In genomic region chr3:123416173-123416572, GRCh38 we compare ENCODE assay signal across 28 cellular contexts. TPM values are rescaled to one million over a fixed set of nuclear protein-coding genes. Genes with fewer than 3 reads are reported as not detected.
DNase-seq lines count a peak whose midpoint lies in the region; ATAC-seq, FAIRE-seq and TF ChIP-seq lines count a peak whose summit lies in the region.
"Had no signal": no experiment of that assay in that cellular context is flagged by ENCODE, and none has a peak within 500 bp of the region (broad histone marks: within the 10 kb centered on the region; RNA-seq: fewer than 3 reads in every experiment).

No MANE protein-coding gene starts in this region.

- POLR2A ChIA-PET in HepG2 (lab: Yijun Ruan, JAX) = no interaction called here

- TF ChIP-seq CTCF in liver (IDR thresholded peaks at IDR 0.05; ENCODE audit: low read depth, low read length, missing input control) (no peak), HepG2 (CRISPR knock-in tag; IDR thresholded peaks at IDR 0.05) (no peak)

- no peaks in the 10 kb centered on the region for H3K27me3 Mint-ChIP-seq in activated T-helper 2 cell treated with anti-CD3 and anti-CD28 coated beads, Interferon-gamma antibody, Interleukin-2, Interleukin-4, amounts not matched to agents 10 μg/mL and 5 μg/mL and 100 μg/mL, durations not matched to agents 14 hours and 24 hours and 36 hours (ENCODE audit: low read depth)
- H3K27me3 Mint-ChIP-seq: activated CD4-positive, alpha-beta memory T cell treated with anti-CD3 and anti-CD28 coated beads, Interleukin-2, amount 10 ng/mL, durations not matched to agents 7 days and 5 days; stimulated activated naive CD8-positive, alpha-beta T cell treated with anti-CD3 and anti-CD28 coated beads, Interleukin-15, amount 100 ng/mL, for 72 hours had no signal

- no peak for ATAC-seq in HepG2
- ATAC-seq in HG02973 (IDR thresholded peaks at IDR 0.05; ENCODE audit: unreplicated experiment) = no peak
- no peak for ATAC-seq in HG03354 (IDR thresholded peaks at IDR 0.05; ENCODE audit: poor library complexity, severe bottlenecking, unreplicated experiment)
- ATAC-seq: CD8-positive, alpha-beta T cell; GM23338; naive thymus-derived CD4-positive, alpha-beta T cell; stimulated activated naive CD8-positive, alpha-beta T cell treated with anti-CD3 and anti-CD28 coated beads, Interleukin-15, amount 100 ng/mL, for 72 hours had no signal

- TF ChIP-seq RAD21 in liver (IDR thresholded peaks at IDR 0.05) (no peak), HepG2 (CRISPR knock-in tag; IDR thresholded peaks at IDR 0.05) (no peak)

- peaks cover 0 to 9% (median 6%) of the 10 kb centered on the region in 4 donors for H3K4me1 ChIP-seq in liver (ENCODE audit: control insufficient read depth in 4 of 4, insufficient read depth in 4 of 4, low read length in 3 of 4)
- no peaks in the 10 kb centered on the region for H3K4me1 ChIP-seq in HepG2 (ENCODE audit: insufficient read depth, low read length)
- peaks cover 9 to 45% of the 10 kb centered on the region in 2 donors for H3K4me1 ChIP-seq in muscle layer of duodenum (ENCODE audit: control insufficient read depth in 1 of 2, insufficient read depth in 2 of 2, low read length in 2 of 2)
- peaks cover 98% of the 10 kb centered on the region for H3K4me1 ChIP-seq in stomach smooth muscle (ENCODE audit: control insufficient read depth, insufficient read depth, low read length)
- H3K4me1 ChIP-seq: SJCRH30 had no signal

- no peaks in the 10 kb centered on the region for H3K9me3 Mint-ChIP-seq in activated T-helper 2 cell treated with anti-CD3 and anti-CD28 coated beads, Interferon-gamma antibody, Interleukin-2, Interleukin-4, amounts not matched to agents 10 μg/mL and 5 μg/mL and 100 μg/mL, durations not matched to agents 14 hours and 24 hours and 36 hours
- H3K9me3 Mint-ChIP-seq: activated CD4-positive, alpha-beta memory T cell treated with anti-CD3 and anti-CD28 coated beads, Interleukin-2, amount 10 ng/mL, durations not matched to agents 7 days and 5 days; CD8-positive, alpha-beta T cell; GM23338; naive thymus-derived CD4-positive, alpha-beta T cell; stimulated activated naive CD8-positive, alpha-beta T cell treated with anti-CD3 and anti-CD28 coated beads, Interleukin-15, amount 100 ng/mL, for 72 hours had no signal

- in situ Hi-C loops in HepG2 (cut with HindIII; ENCODE audit: extremely low pct_ligation_motif_present, low pct_unique_long_range_greater_than_20kb) = no loop called here

- CTCF ChIA-PET in HepG2 (lab: Yijun Ruan, JAX; ENCODE audit: low intra/inter-chr PET ratio, low total read pairs) = no interaction called here

- no peak overlapping the region for H2AFZ ChIP-seq in HepG2 (ENCODE audit: low read length)
- H2AFZ ChIP-seq: GM23338 had no signal

- no peak for TF ChIP-seq POLR2A in HepG2 (IDR thresholded peaks at IDR 0.05; ENCODE audit: insufficient read depth in 1 of 2, low read depth in 2 of 2, low read length in 2 of 2)

- no TSS peak for BruUV-seq in HepG2 (replicated peaks; lab: Mats Ljungman, UMichigan)

- H3K27ac ChIP-seq in liver (ENCODE audit: low read depth in 1 of 2, low read length in 2 of 2) = peak overlapping the region; percentile 25 to 34
- no peak overlapping the region for H3K27ac ChIP-seq in HepG2 (ENCODE audit: extremely low read length, insufficient read depth, low read length)
- peak overlapping the region; percentile 85 for H3K27ac ChIP-seq in muscle layer of duodenum (ENCODE audit: low read length)
- peak overlapping the region; percentile 93 for H3K27ac ChIP-seq in stomach smooth muscle (ENCODE audit: low read length)
- H3K27ac ChIP-seq: SJCRH30 had no signal

- H3K79me2 ChIP-seq in HepG2 (ENCODE audit: insufficient read depth, low read length) = no peaks in the 10 kb centered on the region

- no peak overlapping the region for H3K4me3 Mint-ChIP-seq in activated T-helper 2 cell treated with anti-CD3 and anti-CD28 coated beads, Interferon-gamma antibody, Interleukin-2, Interleukin-4, amounts not matched to agents 10 μg/mL and 5 μg/mL and 100 μg/mL, durations not matched to agents 14 hours and 24 hours and 36 hours (ENCODE audit: low read depth)
- H3K4me3 Mint-ChIP-seq: activated CD4-positive, alpha-beta memory T cell treated with anti-CD3 and anti-CD28 coated beads, Interleukin-2, amount 10 ng/mL, durations not matched to agents 7 days and 5 days; CD8-positive, alpha-beta T cell; GM23338; naive thymus-derived CD4-positive, alpha-beta T cell; stimulated activated naive CD8-positive, alpha-beta T cell treated with anti-CD3 and anti-CD28 coated beads, Interleukin-15, amount 100 ng/mL, for 72 hours had no signal

- no peaks in the 10 kb centered on the region for H3K36me3 ChIP-seq in liver (ENCODE audit: control insufficient read depth in 4 of 4, insufficient read depth in 3 of 4, low read depth in 1 of 4, low read length in 3 of 4)
- no peaks in the 10 kb centered on the region for H3K36me3 ChIP-seq in HepG2 (replicated peaks in 1 of 2; ENCODE audit: control insufficient read depth in 1 of 2, insufficient read depth in 2 of 2, low read length in 2 of 2)
- no peaks in the 10 kb centered on the region for H3K36me3 ChIP-seq in muscle layer of duodenum (ENCODE audit: control insufficient read depth in 1 of 2, insufficient read depth in 2 of 2, low read length in 2 of 2)
- H3K36me3 ChIP-seq in stomach smooth muscle (ENCODE audit: control insufficient read depth in 2 of 2, insufficient read depth in 2 of 2, low read length in 2 of 2) = no peaks in the 10 kb centered on the region
- H3K36me3 ChIP-seq: SJCRH30 had no signal

- TF ChIP-seq EP300 in HepG2 (IDR thresholded peaks at IDR 0.05; ENCODE audit: low read depth in 2 of 2, low read length in 2 of 2) = no peak
- no peak for TF ChIP-seq EP300 in HepG2 (CRISPR knock-in tag; IDR thresholded peaks at IDR 0.05; ENCODE audit: borderline replicate concordance)

- DNase-seq in HepG2 (ENCODE audit: low spot score) (no peak), SIG-M5 treated with dmso at 0.1 percent for 504 hours (lab: John Stamatoyannopoulos, UW; ENCODE audit: unreplicated experiment) (no peak)
- DNase-seq in activated T-helper 2 cell treated with anti-CD3 and anti-CD28 coated beads, Interferon-gamma antibody, Interleukin-2, Interleukin-4, amounts not matched to agents 10 μg/mL and 5 μg/mL and 100 μg/mL, durations not matched to agents 14 hours and 24 hours and 36 hours (ENCODE audit: low spot score) = no peak
- DNase-seq: activated CD4-positive, alpha-beta memory T cell treated with anti-CD3 and anti-CD28 coated beads, Interleukin-2, amount 10 ng/mL, durations not matched to agents 7 days and 5 days; activated CD4-positive, alpha-beta T cell treated with anti-CD3 and anti-CD28 coated beads for 1 hour; activated CD8-positive, alpha-beta memory T cell treated with anti-CD3 and anti-CD28 coated beads, Interleukin-2, amount 50 U/mL, for 4 hours; activated naive CD4-positive, alpha-beta T cell treated with Interleukin-2 at 50 U/mL for 16 hours; CD8-positive, alpha-beta T cell; cerebellar nuclear complex; DMS 273 treated with DMSO at 0.1 percent for 48 hours; IMR-90; naive thymus-derived CD4-positive, alpha-beta T cell; NCI-H146; NCI-H2107; NCI-H345; NCI-H748 treated with DMSO at 0.1 percent for 48 hours; occipital lobe; SJCRH30; stimulated activated CD8-positive, alpha-beta memory T cell treated with anti-CD3 and anti-CD28 coated beads, Interleukin-4, amount 100 ng/mL, for 48 hours; stimulated activated naive CD8-positive, alpha-beta T cell treated with anti-CD3 and anti-CD28 coated beads, Interleukin-15, amount 100 ng/mL, for 72 hours; SW 1271 had no signal

- H4K20me1 ChIP-seq in HepG2 (ENCODE audit: insufficient read depth, low read length) = no peaks in the 10 kb centered on the region

- H3K4me1 Mint-ChIP-seq in activated T-helper 2 cell treated with anti-CD3 and anti-CD28 coated beads, Interferon-gamma antibody, Interleukin-2, Interleukin-4, amounts not matched to agents 10 μg/mL and 5 μg/mL and 100 μg/mL, durations not matched to agents 14 hours and 24 hours and 36 hours (ENCODE audit: low read depth) = no peaks in the 10 kb centered on the region
- H3K4me1 Mint-ChIP-seq: activated CD4-positive, alpha-beta memory T cell treated with anti-CD3 and anti-CD28 coated beads, Interleukin-2, amount 10 ng/mL, durations not matched to agents 7 days and 5 days; naive thymus-derived CD4-positive, alpha-beta T cell; stimulated activated naive CD8-positive, alpha-beta T cell treated with anti-CD3 and anti-CD28 coated beads, Interleukin-15, amount 100 ng/mL, for 72 hours had no signal

- intact Hi-C loops in HepG2 (cut with micrococcal nuclease; ENCODE audit: unreplicated experiment) = no loop called here
- intact Hi-C loops in activated T-helper 2 cell treated with anti-CD3 and anti-CD28 coated beads, Interferon-gamma antibody, Interleukin-2, Interleukin-4, amounts not matched to agents 10 μg/mL and 5 μg/mL and 100 μg/mL, durations not matched to agents 14 hours and 24 hours and 36 hours (cut with micrococcal nuclease) = no loop called here

- WGBS in liver = 82% methylated on average over 4 of the region's 4 CpGs
- 16% methylated on average over 3 of the region's 4 CpGs for WGBS in HepG2 (ENCODE audit: low lambda C conversion rate)

- H3K4me3 ChIP-seq in liver (ENCODE audit: low read depth in 1 of 3, low read length in 3 of 3) (no peak overlapping the region), HepG2 (replicated peaks in 1 of 3; ENCODE audit: insufficient read depth in 1 of 3, low read depth in 2 of 3, low read length in 3 of 3) (no peak overlapping the region), muscle layer of duodenum (ENCODE audit: low read depth in 1 of 2, low read length in 2 of 2) (no peak overlapping the region), stomach smooth muscle (ENCODE audit: low read length in 2 of 2) (peak overlapping the region in 1 of 2 donors; percentile 15)
- H3K4me3 ChIP-seq: GM23338, SJCRH30 had no signal

- H3K9ac ChIP-seq in liver (ENCODE audit: low read depth in 1 of 2, low read length in 2 of 2) (no peak overlapping the region), HepG2 (ENCODE audit: insufficient read depth, low read depth, low read length) (no peak overlapping the region), stomach smooth muscle (ENCODE audit: low read length in 2 of 2) (peak overlapping the region in 1 of 2 donors; percentile 36)

- H3K9me3 ChIP-seq in liver (ENCODE audit: control insufficient read depth in 4 of 4, low read length in 3 of 4) (no peaks in the 10 kb centered on the region), HepG2 (ENCODE audit: low read length) (no peaks in the 10 kb centered on the region), muscle layer of duodenum (ENCODE audit: control insufficient read depth in 1 of 2, low read length in 2 of 2) (no peaks in the 10 kb centered on the region), stomach smooth muscle (ENCODE audit: control insufficient read depth in 2 of 2, low read length in 2 of 2) (no peaks in the 10 kb centered on the region)
- H3K9me3 ChIP-seq: SJCRH30 had no signal

- FAIRE-seq in HepG2 (lab: Jason Lieb, UNC) = no peak
- FAIRE-seq: RCC 7860 had no signal

- no peak overlapping the region for H3K4me2 ChIP-seq in HepG2 (ENCODE audit: low read depth, low read length)
- H3K4me2 ChIP-seq: GM23338 had no signal

- no peaks in the 10 kb centered on the region for H3K36me3 Mint-ChIP-seq in activated T-helper 2 cell treated with anti-CD3 and anti-CD28 coated beads, Interferon-gamma antibody, Interleukin-2, Interleukin-4, amounts not matched to agents 10 μg/mL and 5 μg/mL and 100 μg/mL, durations not matched to agents 14 hours and 24 hours and 36 hours (ENCODE audit: low read depth)
- H3K36me3 Mint-ChIP-seq: CD8-positive, alpha-beta T cell; naive thymus-derived CD4-positive, alpha-beta T cell had no signal

- H3K27me3 ChIP-seq in liver (ENCODE audit: control insufficient read depth in 4 of 4, insufficient read depth in 4 of 4, low read length in 3 of 4) (no peaks in the 10 kb centered on the region), HepG2 (ENCODE audit: control insufficient read depth in 1 of 2, insufficient read depth in 2 of 2, low read length in 2 of 2) (peaks cover 2 to 36% of the 10 kb centered on the region in 2 experiments; a peak in 3 of 5 replicates), muscle layer of duodenum (ENCODE audit: low read depth, low read length) (no peaks in the 10 kb centered on the region), stomach smooth muscle (ENCODE audit: control insufficient read depth in 1 of 2, insufficient read depth in 2 of 2, low read length in 2 of 2) (no peaks in the 10 kb centered on the region)

- no peak overlapping the region for H3K27ac Mint-ChIP-seq in activated T-helper 2 cell treated with anti-CD3 and anti-CD28 coated beads, Interferon-gamma antibody, Interleukin-2, Interleukin-4, amounts not matched to agents 10 μg/mL and 5 μg/mL and 100 μg/mL, durations not matched to agents 14 hours and 24 hours and 36 hours
- H3K27ac Mint-ChIP-seq: activated CD4-positive, alpha-beta memory T cell treated with anti-CD3 and anti-CD28 coated beads, Interleukin-2, amount 10 ng/mL, durations not matched to agents 7 days and 5 days; CD8-positive, alpha-beta T cell; GM23338; naive thymus-derived CD4-positive, alpha-beta T cell; stimulated activated naive CD8-positive, alpha-beta T cell treated with anti-CD3 and anti-CD28 coated beads, Interleukin-15, amount 100 ng/mL, for 72 hours had no signal

RNA-seq across cellular contexts. Expression of gene ADCY5, which starts 32.7 kb away (rescaled TPM):
- total RNA-seq in liver = 1 to 10 TPM; 3.1 to 6.6 TPM
- 1 to 10 TPM in 1 of 2 donors, under 1 TPM in 1; 0.74 to 2.7 TPM for polyA plus RNA-seq in liver
- not detected in 2 replicates for total RNA-seq in HepG2 (2016; rRNA removed; fragmentation: Illumina TruSeq; extraction: Trizol)
- not detected in 2 replicates for total RNA-seq in HepG2 (2016; cell fraction: cytosol; rRNA removed; fragmentation: Illumina TruSeq; extraction: Trizol; ENCODE audit: low read depth)
- total RNA-seq in HepG2 (2016; cell fraction: insoluble cytoplasmic fraction; rRNA removed; fragmentation: Illumina TruSeq; extraction: Trizol) = not detected in 2 replicates
- total RNA-seq in HepG2 (2016; cell fraction: membrane; rRNA removed; fragmentation: Illumina TruSeq; extraction: Trizol) = not detected in 2 replicates
- not detected in 2 replicates for total RNA-seq in HepG2 (2016; cell fraction: nucleus; rRNA removed; fragmentation: Illumina TruSeq; extraction: Trizol)
- not detected in 2 replicates for polyA plus RNA-seq in HepG2 (2011; rRNA removed)
- not detected in 2 replicates for polyA plus RNA-seq in HepG2 (2011; cell fraction: cytosol; rRNA removed)
- 0.12 TPM in 1 of 2 replicates, not detected in the other for polyA plus RNA-seq in HepG2 (2011; cell fraction: nucleus; rRNA removed)
- polyA plus RNA-seq in HepG2 (2012) = 0.04 and 0.05 TPM in 2 replicates
- not detected in 2 replicates for polyA plus RNA-seq in HepG2 (2016; cell fraction: cytosol; fragmentation: Illumina TruSeq; extraction: Trizol; ENCODE audit: low read depth)
- polyA plus RNA-seq in HepG2 (2016; cell fraction: insoluble cytoplasmic fraction; fragmentation: Illumina TruSeq; extraction: Trizol; ENCODE audit: low read depth) = 0.17 TPM in 1 of 2 replicates, not detected in the other
- polyA plus RNA-seq in HepG2 (2016; cell fraction: membrane; fragmentation: Illumina TruSeq; extraction: Trizol; ENCODE audit: low read depth) = not detected in 2 replicates
- polyA plus RNA-seq in HepG2 (2016; cell fraction: nucleus; fragmentation: Illumina TruSeq; extraction: Trizol; ENCODE audit: insufficient read depth, low read depth) = not detected in 2 replicates
- polyA minus RNA-seq in HepG2 (2011; rRNA and poly(A)+ RNA removed; ENCODE audit: low replicate concordance) = 0.82 TPM in 1 of 2 replicates, not detected in the other
- polyA minus RNA-seq in HepG2 (2011; cell fraction: cytosol; rRNA and poly(A)+ RNA removed) = not detected in 2 replicates
- polyA minus RNA-seq in HepG2 (2011; cell fraction: nucleus; rRNA and poly(A)+ RNA removed) = not detected in 2 replicates
- total RNA-seq in activated T-helper 2 cell treated with anti-CD3 and anti-CD28 coated beads, Interferon-gamma antibody, Interleukin-2, Interleukin-4, amounts not matched to agents 10 μg/mL and 5 μg/mL and 100 μg/mL, durations not matched to agents 14 hours and 24 hours and 36 hours = not detected in 2 replicates
- total RNA-seq: activated CD4-positive, alpha-beta memory T cell treated with anti-CD3 and anti-CD28 coated beads, Interleukin-2, amount 10 ng/mL, durations not matched to agents 7 days and 5 days; CD8-positive, alpha-beta T cell; naive thymus-derived CD4-positive, alpha-beta T cell had no signal
